In genomic region chr4:53527930-53528329, GRCh38 we compare ENCODE assay signal across 10 cellular contexts.
"Had no signal": no experiment of that assay in that cellular context is flagged by ENCODE, and none has a peak within 500 bp of the region (broad histone marks: within the 10 kb centered on the region; RNA-seq: fewer than 3 reads in every experiment).

No MANE protein-coding gene starts in this region.

- H3K36me3 ChIP-seq: HAP-1 had no signal

- H3K9me3 Mint-ChIP-seq: IgD-negative memory B cell had no signal

- H3K4me2 ChIP-seq: KMS-11 had no signal

- H3K9ac ChIP-seq: GM23248, KMS-11 had no signal

- H3K4me3 ChIP-seq: GM23248, HAP-1 had no signal

- H3K27ac Mint-ChIP-seq: IgD-negative memory B cell had no signal

- DNase-seq: GM23248, GOT3, H7, Karpas-422, KBM-7 had no signal

- ATAC-seq: HCT116 had no signal

- H3K4me1 Mint-ChIP-seq: IgD-negative memory B cell had no signal

- H3K27ac ChIP-seq: GM23248, HL-60, KMS-11 had no signal

- H3K4me1 ChIP-seq: HAP-1 had no signal

- H3K9me3 ChIP-seq: HAP-1 had no signal

- H2AFZ ChIP-seq: GM23248 had no signal

- H3K4me3 Mint-ChIP-seq: IgD-negative memory B cell had no signal
